ENCODE assay signal across 1 cellular context in the genomic region with DNA sequence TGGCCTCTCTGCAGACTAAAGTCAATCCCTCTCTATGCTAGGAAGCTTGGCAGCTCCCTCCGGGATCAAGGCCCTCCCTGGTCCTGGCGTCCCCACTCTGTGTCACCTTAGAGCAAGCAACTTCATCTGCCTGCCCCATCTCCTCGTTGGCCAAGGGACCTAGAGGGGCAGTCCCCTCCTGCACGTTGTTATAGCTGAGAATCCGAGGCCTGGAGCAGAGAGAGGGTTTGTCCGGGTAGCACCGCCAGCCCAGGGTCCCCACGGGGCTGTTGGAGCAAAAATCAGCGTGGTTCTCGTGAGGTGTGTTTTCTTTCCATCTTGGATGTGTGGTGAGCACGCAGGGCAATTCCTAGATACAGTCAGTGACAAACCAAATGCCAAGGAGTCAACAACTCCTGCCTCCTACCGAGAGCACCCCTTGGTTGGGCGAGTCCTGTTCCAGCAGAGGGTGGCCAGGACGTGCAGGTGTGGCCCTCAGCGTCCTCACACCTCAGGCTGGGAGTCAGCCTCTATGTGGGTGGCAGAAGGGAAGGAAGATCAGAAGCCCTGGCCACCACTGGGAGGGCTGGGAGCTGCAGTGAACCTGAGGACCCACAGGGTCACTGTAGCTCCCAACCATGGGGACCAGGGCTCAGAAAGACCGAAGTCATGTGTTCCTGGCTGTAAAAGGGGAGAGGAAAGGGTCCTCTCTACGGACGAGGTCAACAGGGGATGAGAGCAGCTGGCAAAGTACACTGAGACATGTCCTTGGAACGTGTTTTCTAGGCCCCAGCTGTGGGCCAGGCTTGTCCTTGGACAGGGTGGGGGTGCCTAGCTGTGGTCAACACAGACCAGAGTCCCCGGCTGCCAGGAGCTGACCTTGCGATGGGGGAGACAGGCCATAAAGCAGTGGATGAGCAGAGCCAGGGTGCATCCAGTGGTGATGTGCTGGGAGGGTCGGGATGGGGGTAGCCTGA.
TF ChIP-seq lines count a peak whose summit lies in the region.

No MANE protein-coding gene starts in this region.

TF ChIP-seq in HepG2, 621 proteins besides CTCF, POLR2A, EP300 and RAD21 (continues in another document):
- TF ChIP-seq, protein P1, sequence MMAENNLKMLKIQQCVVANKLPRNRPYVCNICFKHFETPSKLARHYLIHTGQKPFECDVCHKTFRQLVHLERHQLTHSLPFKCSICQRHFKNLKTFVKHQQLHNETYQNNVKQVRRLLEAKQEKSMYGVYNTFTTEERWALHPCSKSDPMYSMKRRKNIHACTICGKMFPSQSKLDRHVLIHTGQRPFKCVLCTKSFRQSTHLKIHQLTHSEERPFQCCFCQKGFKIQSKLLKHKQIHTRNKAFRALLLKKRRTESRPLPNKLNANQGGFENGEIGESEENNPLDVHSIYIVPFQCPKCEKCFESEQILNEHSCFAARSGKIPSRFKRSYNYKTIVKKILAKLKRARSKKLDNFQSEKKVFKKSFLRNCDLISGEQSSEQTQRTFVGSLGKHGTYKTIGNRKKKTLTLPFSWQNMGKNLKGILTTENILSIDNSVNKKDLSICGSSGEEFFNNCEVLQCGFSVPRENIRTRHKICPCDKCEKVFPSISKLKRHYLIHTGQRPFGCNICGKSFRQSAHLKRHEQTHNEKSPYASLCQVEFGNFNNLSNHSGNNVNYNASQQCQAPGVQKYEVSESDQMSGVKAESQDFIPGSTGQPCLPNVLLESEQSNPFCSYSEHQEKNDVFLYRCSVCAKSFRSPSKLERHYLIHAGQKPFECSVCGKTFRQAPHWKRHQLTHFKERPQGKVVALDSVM (CRISPR knock-in tag; IDR thresholded peaks at IDR 0.05): no peak
- peak; percentile 41; the same call in 1 of the 2 replicates for TF ChIP-seq TBX3 (IDR thresholded peaks at IDR 0.05; ENCODE audit: borderline replicate concordance)
- no peak for TF ChIP-seq SCMH1 (CRISPR knock-in tag; IDR thresholded peaks at IDR 0.05; ENCODE audit: borderline replicate concordance)
- peak; percentile 77 for TF ChIP-seq TFDP2 (CRISPR knock-in tag; IDR thresholded peaks at IDR 0.05)
- peak; percentile 62; the same call in 1 of the 2 replicates for TF ChIP-seq BRCA1 (CRISPR knock-in tag; IDR thresholded peaks at IDR 0.05)
- TF ChIP-seq ZNF878 (CRISPR knock-in tag; IDR thresholded peaks at IDR 0.05): no peak
- no peak for TF ChIP-seq RARG (CRISPR knock-in tag; IDR thresholded peaks at IDR 0.05; ENCODE audit: low read depth)
- TF ChIP-seq HNRNPLL (IDR thresholded peaks at IDR 0.05; ENCODE audit: low read depth, low read length, poor library complexity, severe bottlenecking): no peak
- TF ChIP-seq CREBL2 (CRISPR knock-in tag; IDR thresholded peaks at IDR 0.05; ENCODE audit: borderline replicate concordance): no peak
- no peak for TF ChIP-seq GFI1 (CRISPR knock-in tag; IDR thresholded peaks at IDR 0.05; ENCODE audit: borderline replicate concordance)
- TF ChIP-seq RBAK (CRISPR knock-in tag; IDR thresholded peaks at IDR 0.05): peak; percentile 96
- no peak for TF ChIP-seq RELA (CRISPR knock-in tag; IDR thresholded peaks at IDR 0.05)
- TF ChIP-seq ZNF879 (CRISPR knock-in tag; IDR thresholded peaks at IDR 0.05): no peak
- no peak for TF ChIP-seq NONO (IDR thresholded peaks at IDR 0.05)
- peak; percentile 87 for TF ChIP-seq NONO (CRISPR knock-in tag; conservative IDR thresholded peaks at IDR 0.05)
- peak; percentile 86 for TF ChIP-seq KAT8 (CRISPR knock-in tag; IDR thresholded peaks at IDR 0.05)
- TF ChIP-seq, protein P2, sequence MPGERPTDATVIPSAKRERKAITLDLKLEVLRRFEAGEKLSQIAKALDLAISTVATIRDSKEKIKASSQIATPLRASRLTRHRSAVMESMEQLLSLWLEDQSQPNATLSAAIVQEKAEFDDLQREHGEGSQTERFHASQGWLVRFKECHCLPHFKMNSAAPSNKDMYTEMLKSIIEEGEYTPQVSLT (CRISPR knock-in tag; IDR thresholded peaks at IDR 0.05; ENCODE audit: borderline replicate concordance, low read depth): no peak
- peak; percentile 66; the same call in 1 of the 2 replicates for TF ChIP-seq ETV5 (CRISPR knock-in tag; IDR thresholded peaks at IDR 0.05; ENCODE audit: borderline replicate concordance)
- peak; percentile 98 for TF ChIP-seq GATAD2A (CRISPR knock-in tag; IDR thresholded peaks at IDR 0.05)
- TF ChIP-seq TBX2 (CRISPR knock-in tag; IDR thresholded peaks at IDR 0.05; ENCODE audit: borderline replicate concordance): peak; percentile 97
- TF ChIP-seq ESRRA (CRISPR knock-in tag; IDR thresholded peaks at IDR 0.05; ENCODE audit: low read depth): peak; percentile 100
- TF ChIP-seq SMAD1 (CRISPR knock-in tag; IDR thresholded peaks at IDR 0.05; ENCODE audit: borderline replicate concordance, low read depth): no peak; the same call in 1 of the 2 replicates
- no peak for TF ChIP-seq ZNF790 (CRISPR knock-in tag; IDR thresholded peaks at IDR 0.05; ENCODE audit: borderline replicate concordance)
- TF ChIP-seq DPF2 (CRISPR knock-in tag; IDR thresholded peaks at IDR 0.05; ENCODE audit: borderline replicate concordance, low read depth): peak; percentile 93
- TF ChIP-seq, protein P3, sequence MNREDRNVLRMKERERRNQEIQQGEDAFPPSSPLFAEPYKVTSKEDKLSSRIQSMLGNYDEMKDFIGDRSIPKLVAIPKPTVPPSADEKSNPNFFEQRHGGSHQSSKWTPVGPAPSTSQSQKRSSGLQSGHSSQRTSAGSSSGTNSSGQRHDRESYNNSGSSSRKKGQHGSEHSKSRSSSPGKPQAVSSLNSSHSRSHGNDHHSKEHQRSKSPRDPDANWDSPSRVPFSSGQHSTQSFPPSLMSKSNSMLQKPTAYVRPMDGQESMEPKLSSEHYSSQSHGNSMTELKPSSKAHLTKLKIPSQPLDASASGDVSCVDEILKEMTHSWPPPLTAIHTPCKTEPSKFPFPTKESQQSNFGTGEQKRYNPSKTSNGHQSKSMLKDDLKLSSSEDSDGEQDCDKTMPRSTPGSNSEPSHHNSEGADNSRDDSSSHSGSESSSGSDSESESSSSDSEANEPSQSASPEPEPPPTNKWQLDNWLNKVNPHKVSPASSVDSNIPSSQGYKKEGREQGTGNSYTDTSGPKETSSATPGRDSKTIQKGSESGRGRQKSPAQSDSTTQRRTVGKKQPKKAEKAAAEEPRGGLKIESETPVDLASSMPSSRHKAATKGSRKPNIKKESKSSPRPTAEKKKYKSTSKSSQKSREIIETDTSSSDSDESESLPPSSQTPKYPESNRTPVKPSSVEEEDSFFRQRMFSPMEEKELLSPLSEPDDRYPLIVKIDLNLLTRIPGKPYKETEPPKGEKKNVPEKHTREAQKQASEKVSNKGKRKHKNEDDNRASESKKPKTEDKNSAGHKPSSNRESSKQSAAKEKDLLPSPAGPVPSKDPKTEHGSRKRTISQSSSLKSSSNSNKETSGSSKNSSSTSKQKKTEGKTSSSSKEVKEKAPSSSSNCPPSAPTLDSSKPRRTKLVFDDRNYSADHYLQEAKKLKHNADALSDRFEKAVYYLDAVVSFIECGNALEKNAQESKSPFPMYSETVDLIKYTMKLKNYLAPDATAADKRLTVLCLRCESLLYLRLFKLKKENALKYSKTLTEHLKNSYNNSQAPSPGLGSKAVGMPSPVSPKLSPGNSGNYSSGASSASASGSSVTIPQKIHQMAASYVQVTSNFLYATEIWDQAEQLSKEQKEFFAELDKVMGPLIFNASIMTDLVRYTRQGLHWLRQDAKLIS (CRISPR knock-in tag; IDR thresholded peaks at IDR 0.05): no peak
- TF ChIP-seq HIC2 (CRISPR knock-in tag; IDR thresholded peaks at IDR 0.05; ENCODE audit: low read depth): peak; percentile 97
- peak; percentile 98; the same call in 1 of the 2 replicates for TF ChIP-seq ZNF430 (CRISPR knock-in tag; IDR thresholded peaks at IDR 0.05)
- TF ChIP-seq ZC3H13 (CRISPR knock-in tag; IDR thresholded peaks at IDR 0.05): peak; percentile 74; the same call in 1 of the 2 replicates
- peak; percentile 92 for TF ChIP-seq ZNF704 (CRISPR knock-in tag; IDR thresholded peaks at IDR 0.05; ENCODE audit: borderline replicate concordance)
- peak; percentile 94 for TF ChIP-seq SPEN (CRISPR knock-in tag; IDR thresholded peaks at IDR 0.05; ENCODE audit: low read depth)
- no peak for TF ChIP-seq TCF12 (IDR thresholded peaks at IDR 0.05)
- peak; percentile 67; the same call in 1 of the 2 replicates for TF ChIP-seq TCF12 (CRISPR knock-in tag; IDR thresholded peaks at IDR 0.05)
- no peak for TF ChIP-seq GZF1 (CRISPR knock-in tag; IDR thresholded peaks at IDR 0.05)
- TF ChIP-seq, protein P4, sequence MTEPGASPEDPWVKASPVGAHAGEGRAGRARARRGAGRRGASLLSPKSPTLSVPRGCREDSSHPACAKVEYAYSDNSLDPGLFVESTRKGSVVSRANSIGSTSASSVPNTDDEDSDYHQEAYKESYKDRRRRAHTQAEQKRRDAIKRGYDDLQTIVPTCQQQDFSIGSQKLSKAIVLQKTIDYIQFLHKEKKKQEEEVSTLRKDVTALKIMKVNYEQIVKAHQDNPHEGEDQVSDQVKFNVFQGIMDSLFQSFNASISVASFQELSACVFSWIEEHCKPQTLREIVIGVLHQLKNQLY (CRISPR knock-in tag; IDR thresholded peaks at IDR 0.05): peak; percentile 98
- peak; percentile 87; the same call in 1 of the 2 replicates for TF ChIP-seq ZNF678 (CRISPR knock-in tag; IDR thresholded peaks at IDR 0.05)
- peak; percentile 79; the same call in 1 of the 2 replicates for TF ChIP-seq ZNF724P (CRISPR knock-in tag; IDR thresholded peaks at IDR 0.05; ENCODE audit: borderline replicate concordance)
- TF ChIP-seq POLR2AphosphoS2 (IDR thresholded peaks at IDR 0.05; ENCODE audit: low read depth, low read length): no peak
- TF ChIP-seq DNMT3B (CRISPR knock-in tag; conservative IDR thresholded peaks at IDR 0.05): no peak
- TF ChIP-seq ZNF232 (CRISPR knock-in tag; IDR thresholded peaks at IDR 0.05; ENCODE audit: borderline replicate concordance): peak; percentile 84; the same call in 1 of the 2 replicates
- TF ChIP-seq MYPOP (CRISPR knock-in tag; IDR thresholded peaks at IDR 0.05): no peak
- peak; percentile 97 for TF ChIP-seq ARNTL (CRISPR knock-in tag; IDR thresholded peaks at IDR 0.05)
- TF ChIP-seq ZNF550 (CRISPR knock-in tag; IDR thresholded peaks at IDR 0.05; ENCODE audit: borderline replicate concordance): peak; percentile 95; the same call in 1 of the 2 replicates
- TF ChIP-seq, protein P5, sequence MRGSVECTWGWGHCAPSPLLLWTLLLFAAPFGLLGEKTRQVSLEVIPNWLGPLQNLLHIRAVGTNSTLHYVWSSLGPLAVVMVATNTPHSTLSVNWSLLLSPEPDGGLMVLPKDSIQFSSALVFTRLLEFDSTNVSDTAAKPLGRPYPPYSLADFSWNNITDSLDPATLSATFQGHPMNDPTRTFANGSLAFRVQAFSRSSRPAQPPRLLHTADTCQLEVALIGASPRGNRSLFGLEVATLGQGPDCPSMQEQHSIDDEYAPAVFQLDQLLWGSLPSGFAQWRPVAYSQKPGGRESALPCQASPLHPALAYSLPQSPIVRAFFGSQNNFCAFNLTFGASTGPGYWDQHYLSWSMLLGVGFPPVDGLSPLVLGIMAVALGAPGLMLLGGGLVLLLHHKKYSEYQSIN (CRISPR knock-in tag; IDR thresholded peaks at IDR 0.05; ENCODE audit: borderline replicate concordance): no peak
- TF ChIP-seq ZSCAN31 (CRISPR knock-in tag; IDR thresholded peaks at IDR 0.05; ENCODE audit: low read depth): peak; percentile 78
- TF ChIP-seq FOXP4 (CRISPR knock-in tag; IDR thresholded peaks at IDR 0.05): peak; percentile 84
